Comparison of ENCODE assay signal across 22 cellular contexts in the genomic region with DNA sequence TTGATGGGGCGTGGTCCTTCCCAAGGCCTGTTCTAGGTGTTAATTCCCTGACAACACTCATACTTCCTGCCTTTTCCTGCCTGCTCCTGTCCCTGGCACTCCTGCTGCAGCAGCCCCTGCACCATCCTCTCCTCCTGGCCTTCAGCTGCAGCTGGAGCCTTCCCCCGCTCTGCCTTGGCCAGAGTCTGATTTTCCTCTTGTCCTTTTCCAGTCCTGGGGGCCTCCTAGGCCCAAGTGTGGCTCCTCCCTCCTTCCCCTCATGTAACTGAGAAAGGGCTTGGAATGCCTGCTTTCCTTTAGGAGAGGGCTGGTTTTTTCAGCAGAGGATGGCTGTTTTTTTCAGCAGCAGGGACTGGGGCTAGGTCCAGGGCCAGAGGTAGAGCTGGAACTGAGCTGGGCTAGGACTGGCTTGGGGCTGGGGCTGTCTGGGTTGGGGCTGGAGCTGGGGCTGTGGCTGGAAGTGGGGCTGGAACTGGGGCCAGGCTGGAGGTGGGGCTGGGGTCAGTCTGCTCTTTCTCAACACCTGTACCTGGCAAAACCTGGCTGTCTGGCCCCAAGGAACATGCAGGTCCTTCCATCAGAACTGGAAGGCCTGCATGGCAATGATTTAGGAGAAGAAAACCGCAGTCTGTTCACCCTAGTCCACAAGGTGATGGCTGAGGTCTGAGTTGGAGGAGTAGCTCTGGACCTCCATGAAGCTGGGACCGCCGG. TPM values are rescaled to one million over a fixed set of nuclear protein-coding genes. Genes with fewer than 3 reads are reported as not detected.
DNase-seq lines count a peak whose midpoint lies in the region; ATAC-seq and TF ChIP-seq lines count a peak whose summit lies in the region.
"Had no signal": no experiment of that assay in that cellular context is flagged by ENCODE, and none has a peak within 500 bp of the region (broad histone marks: within the 10 kb centered on the region; RNA-seq: fewer than 3 reads in every experiment).

No MANE protein-coding gene starts in this region.

- H3K36me3 ChIP-seq in HEK293 (ENCODE audit: control insufficient read depth in 2 of 2, insufficient read depth in 1 of 2, low read length in 2 of 2) (peaks cover 34 to 77% of the 10 kb centered on the region in 2 experiments), endodermal cell (ENCODE audit: control insufficient read depth, insufficient read depth, low read length) (peaks cover 40% of the 10 kb centered on the region), neuronal stem cell (replicated peaks in 1 of 2; ENCODE audit: control insufficient read depth in 2 of 2, insufficient read depth in 2 of 2, low read length in 2 of 2) (peaks cover 55 to 84% of the 10 kb centered on the region in 2 donors), stomach (peaks cover 43 to 98% (median 95%) of the 10 kb centered on the region in 4 donors)

- H2BK12ac ChIP-seq in H9 (ENCODE audit: insufficient read length, low read depth, low read length) (no peak overlapping the region), neuronal stem cell (ENCODE audit: low read length) (no peak overlapping the region)

- H2BK20ac ChIP-seq in H9 (ENCODE audit: low read depth, low read length, poor library complexity, severe bottlenecking), result no peak overlapping the region

- H2BK15ac ChIP-seq in H9 (ENCODE audit: low read depth, low read length), result no peak overlapping the region
- H2BK15ac ChIP-seq in neuronal stem cell (ENCODE audit: low read length), result no peak overlapping the region

- H3K79me1 ChIP-seq in H9 (ENCODE audit: insufficient read depth, low read depth, low read length, poor library complexity, severe bottlenecking), result no peaks in the 10 kb centered on the region
- H3K79me1 ChIP-seq in neuronal stem cell (ENCODE audit: low read depth, low read length), result peaks cover 13% of the 10 kb centered on the region

- WGBS in H9 (ENCODE audit: extremely low coverage, insufficient read length, low lambda C conversion rate), result no CpG with 5 or more reads among the region's 5 CpGs
- 96% methylated on average over 3 to 5 of the region's 5 CpGs for WGBS in endodermal cell (ENCODE audit: insufficient coverage in 1 of 2, insufficient read length in 1 of 2), 2 experiments
- no CpG with 5 or more reads among the region's 5 CpGs for whole genome bisulfite sequencing in neuronal stem cell (ENCODE audit: extremely low coverage in 2 of 2, insufficient read length in 2 of 2, insufficient replicate concordance in 1 of 2), 2 donors
- WGBS in stomach, 5 donors, result 90 to 97% (median 92%) methylated on average over 5 of the region's 5 CpGs

- peaks cover 28 to 79% (median 64%) of the 10 kb centered on the region in 3 experiments; a peak in 6 of 7 replicates for H3K36me3 Mint-ChIP-seq in H9 (ENCODE audit: insufficient read depth in 1 of 3, low read depth in 3 of 3)
- peaks cover 64% of the 10 kb centered on the region for H3K36me3 Mint-ChIP-seq in endodermal cell (ENCODE audit: low read depth)

- H3K4me2 ChIP-seq in H9 (ENCODE audit: insufficient read depth, insufficient read length, low read length), result no peak overlapping the region
- H3K4me2 ChIP-seq in neuronal stem cell (ENCODE audit: insufficient read depth, low read length, poor library complexity, severe bottlenecking), result no peak overlapping the region

- no peaks in the 10 kb centered on the region for H3K9me3 Mint-ChIP-seq in H9
- H3K9me3 Mint-ChIP-seq in endodermal cell, result no peaks in the 10 kb centered on the region
- H3K9me3 Mint-ChIP-seq: IgD-negative memory B cell had no signal

- H3K27me3 Mint-ChIP-seq in H9 (ENCODE audit: low read depth) (no peaks in the 10 kb centered on the region), endodermal cell (ENCODE audit: insufficient read depth) (no peaks in the 10 kb centered on the region)
- H3K27me3 Mint-ChIP-seq: IgD-negative memory B cell had no signal

- no peak for ATAC-seq in GM21723 (IDR thresholded peaks at IDR 0.05; ENCODE audit: unreplicated experiment)
- ATAC-seq: PC-3 had no signal

- H2AFZ ChIP-seq in H9 (ENCODE audit: low read length) (no peak overlapping the region), neuronal stem cell (ENCODE audit: low read length) (no peak overlapping the region)

- H3K4me1 Mint-ChIP-seq in H9, result peaks cover 0 to 2% of the 10 kb centered on the region in 2 experiments; a peak in 1 of 4 replicates
- no peaks in the 10 kb centered on the region for H3K4me1 Mint-ChIP-seq in endodermal cell

- H2BK120ac ChIP-seq in H9 (ENCODE audit: low read depth, low read length, poor library complexity, severe bottlenecking), result no peak overlapping the region
- H2BK120ac ChIP-seq in neuronal stem cell (ENCODE audit: low read depth, low read length), result no peak overlapping the region

- H3K9ac ChIP-seq in H9 (ENCODE audit: extremely low read depth, insufficient read length, low read length) (no peak overlapping the region), endodermal cell (ENCODE audit: extremely low read depth, low read length, poor library complexity, severe bottlenecking) (no peak overlapping the region), neuronal stem cell (ENCODE audit: low read depth, low read length, poor library complexity) (peak overlapping the region; percentile 70)

- H4K5ac ChIP-seq in H9 (ENCODE audit: insufficient read length, low read depth, low read length), result no peak overlapping the region

- H3K4me1 ChIP-seq in H9 (ENCODE audit: insufficient read depth, low read length) (no peaks in the 10 kb centered on the region), HEK293 (ENCODE audit: control insufficient read depth, insufficient read depth, low read length) (no peaks in the 10 kb centered on the region), endodermal cell (ENCODE audit: control insufficient read depth, insufficient read depth, low read length) (no peaks in the 10 kb centered on the region), neuronal stem cell (ENCODE audit: control insufficient read depth in 2 of 2, insufficient read depth in 1 of 2, low read depth in 1 of 2, low read length in 2 of 2) (peaks cover 0 to 1% of the 10 kb centered on the region in 2 donors), stomach (no peaks in the 10 kb centered on the region)
- H3K4me1 ChIP-seq: SJSA1 had no signal

- H3K23ac ChIP-seq in H9 (ENCODE audit: insufficient read length, low read depth, low read length) (no peak overlapping the region), neuronal stem cell (ENCODE audit: low read depth, low read length, poor library complexity) (no peak overlapping the region)

- no peaks in the 10 kb centered on the region for H3K9me3 ChIP-seq in H9 (ENCODE audit: control insufficient read depth, low read depth, low read length)
- H3K9me3 ChIP-seq in HEK293 (ENCODE audit: control insufficient read depth, insufficient read depth, low read depth, low read length), result no peaks in the 10 kb centered on the region
- no peaks in the 10 kb centered on the region for H3K9me3 ChIP-seq in endodermal cell (ENCODE audit: control insufficient read depth, low read length)
- peaks cover 0 to 4% of the 10 kb centered on the region in 2 donors for H3K9me3 ChIP-seq in neuronal stem cell (replicated peaks in 1 of 2; ENCODE audit: control insufficient read depth in 2 of 2, insufficient read depth in 1 of 2, low read depth in 1 of 2, low read length in 2 of 2)
- H3K9me3 ChIP-seq in stomach, result no peaks in the 10 kb centered on the region
- H3K9me3 ChIP-seq: MG63, SJSA1 had no signal

- no peak for DNase-seq in H9
- no peak for DNase-seq in endodermal cell
- no peak for DNase-seq in neuronal stem cell (ENCODE audit: low spot score)
- no peak for DNase-seq in coronary artery (ENCODE audit: low spot score)
- no peak for DNase-seq in NK-92 (lab: John Stamatoyannopoulos, UW; ENCODE audit: unreplicated experiment)
- no peak for DNase-seq in stomach
- DNase-seq: ACHN, C1 segment of cervical spinal cord, H7, Karpas-422, MG63, NCI-H1048, NCI-H1436, NCI-H2029, NCI-H345, NCI-H524 treated with DMSO at 0.1 percent for 48 hours, PC-3, RPMI8226 had no signal

- H3K18ac ChIP-seq in H9 (ENCODE audit: insufficient read length, low read depth, low read length) (no peak overlapping the region), neuronal stem cell (ENCODE audit: low read length) (peak overlapping the region; percentile 64)

- H3K27ac ChIP-seq in H9 (ENCODE audit: insufficient read length, low read depth, low read length) (no peak overlapping the region), HEK293 (ENCODE audit: extremely low read depth, low read depth, low read length) (no peak overlapping the region), endodermal cell (ENCODE audit: low read depth, low read length) (no peak overlapping the region), neuronal stem cell (replicated peaks; ENCODE audit: low read length) (no peak overlapping the region), coronary artery (no peak overlapping the region), stomach (no peak overlapping the region)
- H3K27ac ChIP-seq: SJSA1 had no signal

- H4K8ac ChIP-seq in H9 (replicated peaks; ENCODE audit: insufficient read length, low read depth, low read length) (no peak overlapping the region), neuronal stem cell (ENCODE audit: low read depth, low read length) (peak overlapping the region; percentile 3)

- CTCF ChIA-PET in HEK293 (lab: Yijun Ruan, JAX), result no interaction called here

- H2AK5ac ChIP-seq in H9 (ENCODE audit: insufficient read length, low read length) (no peak overlapping the region), neuronal stem cell (ENCODE audit: low read depth, low read length) (no peak overlapping the region)

- TF ChIP-seq POLR2A in stomach (IDR thresholded peaks at IDR 0.05), result no peak

- no peaks in the 10 kb centered on the region for H3K79me2 ChIP-seq in H9 (ENCODE audit: insufficient read depth, low read length)

- H3K4ac ChIP-seq in H9 (ENCODE audit: low read depth, low read length), result no peak overlapping the region
- H3K4ac ChIP-seq in neuronal stem cell (ENCODE audit: low read length), result no peak overlapping the region

- H3K27me3 ChIP-seq in H9 (ENCODE audit: insufficient read depth, low read length) (no peaks in the 10 kb centered on the region), endodermal cell (ENCODE audit: control insufficient read depth, insufficient read depth, low read length, poor library complexity, severe bottlenecking) (no peaks in the 10 kb centered on the region), neuronal stem cell (ENCODE audit: control insufficient read depth in 3 of 3, insufficient read depth in 3 of 3, low read depth in 1 of 3, low read length in 3 of 3) (no peaks in the 10 kb centered on the region), stomach (no peaks in the 10 kb centered on the region)
- H3K27me3 ChIP-seq: MG63, SJSA1 had no signal

- H4K91ac ChIP-seq in H9 (ENCODE audit: insufficient read length, low read depth, low read length) (no peak overlapping the region), neuronal stem cell (ENCODE audit: low read depth, low read length, poor library complexity) (no peak overlapping the region)

- H3K56ac ChIP-seq in H9 (ENCODE audit: insufficient read length, low read depth, low read length), result no peak overlapping the region

- TF ChIP-seq CTCF in H9 (conservative IDR thresholded peaks at IDR 0.05) (no peak), HEK293 (tag by site-specific recombination; IDR thresholded peaks at IDR 0.05) (no peak), endodermal cell (conservative IDR thresholded peaks at IDR 0.05) (no peak), coronary artery (IDR thresholded peaks at IDR 0.05) (no peak), stomach (IDR thresholded peaks at IDR 0.05) (no peak)

- intact Hi-C loops in stomach (cut with DNase I; ENCODE audit: low total_unique reads), result no loop called here

- H2BK5ac ChIP-seq in H9 (ENCODE audit: insufficient read length, low read length) (no peak overlapping the region), neuronal stem cell (ENCODE audit: low read length) (no peak overlapping the region)

- no peaks in the 10 kb centered on the region for H4K20me1 ChIP-seq in H9 (ENCODE audit: control insufficient read depth, insufficient read depth, insufficient read length)

- TF ChIP-seq EP300 in stomach (IDR thresholded peaks at IDR 0.05), result no peak

- no peak overlapping the region; a peak in 1 of 5 replicates for H3K4me3 Mint-ChIP-seq in H9
- no peak overlapping the region for H3K4me3 Mint-ChIP-seq in endodermal cell
- H3K4me3 Mint-ChIP-seq: IgD-negative memory B cell had no signal

- H3K27ac Mint-ChIP-seq in H9 (peak overlapping the region in 2 of 3 experiments; percentile 41 to 87; a peak in 3 of 7 replicates), endodermal cell (peak overlapping the region; percentile 52)

- H3T11ph ChIP-seq in H9 (ENCODE audit: low read length), result no peak overlapping the region

- H3K14ac ChIP-seq in H9 (ENCODE audit: insufficient read depth, low read length), result no peak overlapping the region
- peak overlapping the region; percentile 38 for H3K14ac ChIP-seq in neuronal stem cell (ENCODE audit: low read length)

- H3K23me2 ChIP-seq in H9 (ENCODE audit: insufficient read length, low read depth, low read length, poor library complexity, severe bottlenecking), result no peaks in the 10 kb centered on the region

- POLR2A ChIA-PET in HEK293 (lab: Yijun Ruan, JAX), result no interaction called here

- H3K4me3 ChIP-seq in HEK293 (ENCODE audit: low read depth, low read length) (no peak overlapping the region), endodermal cell (ENCODE audit: low read length) (no peak overlapping the region), neuronal stem cell (ENCODE audit: low read length in 2 of 2) (peak overlapping the region in 1 of 2 donors; percentile 9), coronary artery (no peak overlapping the region), stomach (no peak overlapping the region)
- H3K4me3 ChIP-seq: MG63, SJSA1 had no signal

RNA-seq across cellular contexts. Expression of gene ZC3H7B, which starts 23.6 kb away (rescaled TPM):
- total RNA-seq in H9 (2021) (67.0 and 69.3 TPM in 2 replicates), endodermal cell (10 to 100 TPM; 70.9 to 74.2 TPM), stomach (10 to 100 TPM in 4 of 5 donors, 1 to 10 TPM in 1; 4.7 to 40.1 (median 29.7) TPM)
- 40.4 TPM for polyA plus RNA-seq in endodermal cell (2013, experiment 1 of 2)
- 39.2 TPM for polyA plus RNA-seq in endodermal cell (2013, experiment 2 of 2)
- 38.6 TPM for polyA plus RNA-seq in neuronal stem cell (2013, experiment 1 of 2)
- 38.4 TPM for polyA plus RNA-seq in neuronal stem cell (2013, experiment 2 of 2)
- polyA plus RNA-seq in stomach, result 10 to 100 TPM; 13.5 to 29.0 (median 20.5) TPM

RNA-seq across cellular contexts. Expression of gene RANGAP1, which starts 39.0 kb away (rescaled TPM):
- 130 and 139 TPM in 2 replicates for total RNA-seq in H9 (2021)
- 100 to 1,000 TPM in 1 of 2 donors, 10 to 100 TPM in 1; 95.2 to 122 TPM for total RNA-seq in endodermal cell
- polyA plus RNA-seq in endodermal cell (2013, experiment 1 of 2), result 76.3 TPM
- polyA plus RNA-seq in endodermal cell (2013, experiment 2 of 2), result 73.8 TPM
- polyA plus RNA-seq in neuronal stem cell (2013, experiment 1 of 2), result 63.0 TPM
- 61.9 TPM for polyA plus RNA-seq in neuronal stem cell (2013, experiment 2 of 2)
- 100 to 1,000 TPM in 2 of 5 donors, 10 to 100 TPM in 3; 18.9 to 127 (median 61.7) TPM for total RNA-seq in stomach
- polyA plus RNA-seq in stomach, result 10 to 100 TPM; 29.5 to 40.0 (median 37.0) TPM

RNA-seq across cellular contexts. Expression of gene TEF, which starts 56.8 kb away (rescaled TPM):
- total RNA-seq in H9 (2021) (17.7 and 17.9 TPM in 2 replicates), endodermal cell (1 to 10 TPM; 4.7 to 7.9 TPM), stomach (10 to 100 TPM in 3 of 5 donors, 1 to 10 TPM in 2; 7.0 to 29.1 (median 19.3) TPM)
- 10.7 TPM for polyA plus RNA-seq in endodermal cell (2013, experiment 1 of 2)
- polyA plus RNA-seq in endodermal cell (2013, experiment 2 of 2), result 10.4 TPM
- polyA plus RNA-seq in neuronal stem cell (2013, experiment 1 of 2), result 15.1 TPM
- 15.8 TPM for polyA plus RNA-seq in neuronal stem cell (2013, experiment 2 of 2)
- 10 to 100 TPM in 1 of 3 donors, 1 to 10 TPM in 2; 6.7 to 12.2 (median 8.2) TPM for polyA plus RNA-seq in stomach
